ENCODE assay signal across 1 cellular context in the genomic region with DNA sequence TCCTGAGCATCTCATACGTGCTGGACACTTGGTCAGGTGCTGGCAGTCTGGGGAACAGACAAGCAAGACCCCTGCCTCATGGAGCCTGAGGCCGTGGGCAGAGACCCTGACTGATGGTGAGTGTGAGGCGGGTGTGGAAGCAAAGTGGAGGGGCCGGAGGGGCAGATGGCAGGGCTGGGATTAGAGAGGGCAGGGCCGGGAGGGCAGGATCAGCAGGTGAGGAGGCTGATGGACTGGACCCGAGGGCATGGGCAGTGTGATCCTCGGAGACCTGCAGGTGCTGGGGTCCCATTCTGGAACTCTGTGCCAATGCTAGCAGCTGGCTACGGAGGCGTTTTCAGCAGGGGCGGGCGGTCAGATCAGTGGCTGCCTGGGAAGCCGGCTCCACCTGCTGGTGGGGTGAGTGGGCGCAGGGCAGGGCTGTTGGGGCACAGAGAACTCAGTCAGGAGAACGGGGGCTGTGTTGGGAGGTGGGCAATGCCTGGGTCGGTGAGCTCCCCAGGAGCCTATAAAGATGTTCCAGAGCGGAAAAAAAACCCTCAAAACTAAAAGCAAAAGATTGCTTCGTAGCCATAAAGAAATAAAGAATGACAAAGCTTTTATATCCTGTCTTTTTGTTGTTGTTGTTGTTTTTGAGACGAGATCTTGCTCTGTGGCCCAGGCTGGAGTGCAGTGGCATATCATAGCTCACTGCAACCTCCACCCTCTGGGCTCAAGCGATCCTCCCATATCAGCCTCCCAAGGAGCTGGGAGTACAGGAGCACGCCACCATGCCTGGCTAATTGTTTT.
TF ChIP-seq lines count a peak whose summit lies in the region.

No MANE protein-coding gene starts in this region.

TF ChIP-seq in HEK293, 187 proteins besides CTCF, POLR2A, EP300 and RAD21 (continued from another document):
- no peak for TF ChIP-seq ZNF449 (tag by site-specific recombination; IDR thresholded peaks at IDR 0.05)
- TF ChIP-seq, protein P1, sequence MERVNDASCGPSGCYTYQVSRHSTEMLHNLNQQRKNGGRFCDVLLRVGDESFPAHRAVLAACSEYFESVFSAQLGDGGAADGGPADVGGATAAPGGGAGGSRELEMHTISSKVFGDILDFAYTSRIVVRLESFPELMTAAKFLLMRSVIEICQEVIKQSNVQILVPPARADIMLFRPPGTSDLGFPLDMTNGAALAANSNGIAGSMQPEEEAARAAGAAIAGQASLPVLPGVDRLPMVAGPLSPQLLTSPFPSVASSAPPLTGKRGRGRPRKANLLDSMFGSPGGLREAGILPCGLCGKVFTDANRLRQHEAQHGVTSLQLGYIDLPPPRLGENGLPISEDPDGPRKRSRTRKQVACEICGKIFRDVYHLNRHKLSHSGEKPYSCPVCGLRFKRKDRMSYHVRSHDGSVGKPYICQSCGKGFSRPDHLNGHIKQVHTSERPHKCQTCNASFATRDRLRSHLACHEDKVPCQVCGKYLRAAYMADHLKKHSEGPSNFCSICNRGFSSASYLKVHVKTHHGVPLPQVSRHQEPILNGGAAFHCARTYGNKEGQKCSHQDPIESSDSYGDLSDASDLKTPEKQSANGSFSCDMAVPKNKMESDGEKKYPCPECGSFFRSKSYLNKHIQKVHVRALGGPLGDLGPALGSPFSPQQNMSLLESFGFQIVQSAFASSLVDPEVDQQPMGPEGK (tag by site-specific recombination; IDR thresholded peaks at IDR 0.05): 0 out of 2 replicates have a peak, but pooled peaks have one; percentile 34
- TF ChIP-seq ZNF626 (tag by site-specific recombination; IDR thresholded peaks at IDR 0.05): no peak
- TF ChIP-seq HOXD13 (CRISPR knock-in tag; IDR thresholded peaks at IDR 0.05; ENCODE audit: borderline replicate concordance): no peak
- TF ChIP-seq ZNF202 (tag by site-specific recombination; IDR thresholded peaks at IDR 0.05; ENCODE audit: borderline replicate concordance): no peak
- no peak for TF ChIP-seq ZSCAN30 (tag by site-specific recombination; IDR thresholded peaks at IDR 0.05)
- no peak for TF ChIP-seq ZNF692 (tag by site-specific recombination; IDR thresholded peaks at IDR 0.05)
- TF ChIP-seq, protein P2, sequence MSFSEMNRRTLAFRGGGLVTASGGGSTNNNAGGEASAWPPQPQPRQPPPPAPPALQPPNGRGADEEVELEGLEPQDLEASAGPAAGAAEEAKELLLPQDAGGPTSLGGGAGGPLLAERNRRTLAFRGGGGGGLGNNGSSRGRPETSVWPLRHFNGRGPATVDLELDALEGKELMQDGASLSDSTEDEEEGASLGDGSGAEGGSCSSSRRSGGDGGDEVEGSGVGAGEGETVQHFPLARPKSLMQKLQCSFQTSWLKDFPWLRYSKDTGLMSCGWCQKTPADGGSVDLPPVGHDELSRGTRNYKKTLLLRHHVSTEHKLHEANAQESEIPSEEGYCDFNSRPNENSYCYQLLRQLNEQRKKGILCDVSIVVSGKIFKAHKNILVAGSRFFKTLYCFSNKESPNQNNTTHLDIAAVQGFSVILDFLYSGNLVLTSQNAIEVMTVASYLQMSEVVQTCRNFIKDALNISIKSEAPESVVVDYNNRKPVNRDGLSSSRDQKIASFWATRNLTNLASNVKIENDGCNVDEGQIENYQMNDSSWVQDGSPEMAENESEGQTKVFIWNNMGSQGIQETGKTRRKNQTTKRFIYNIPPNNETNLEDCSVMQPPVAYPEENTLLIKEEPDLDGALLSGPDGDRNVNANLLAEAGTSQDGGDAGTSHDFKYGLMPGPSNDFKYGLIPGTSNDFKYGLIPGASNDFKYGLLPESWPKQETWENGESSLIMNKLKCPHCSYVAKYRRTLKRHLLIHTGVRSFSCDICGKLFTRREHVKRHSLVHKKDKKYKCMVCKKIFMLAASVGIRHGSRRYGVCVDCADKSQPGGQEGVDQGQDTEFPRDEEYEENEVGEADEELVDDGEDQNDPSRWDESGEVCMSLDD (tag by site-specific recombination; IDR thresholded peaks at IDR 0.05): no peak
- TF ChIP-seq, protein P3, sequence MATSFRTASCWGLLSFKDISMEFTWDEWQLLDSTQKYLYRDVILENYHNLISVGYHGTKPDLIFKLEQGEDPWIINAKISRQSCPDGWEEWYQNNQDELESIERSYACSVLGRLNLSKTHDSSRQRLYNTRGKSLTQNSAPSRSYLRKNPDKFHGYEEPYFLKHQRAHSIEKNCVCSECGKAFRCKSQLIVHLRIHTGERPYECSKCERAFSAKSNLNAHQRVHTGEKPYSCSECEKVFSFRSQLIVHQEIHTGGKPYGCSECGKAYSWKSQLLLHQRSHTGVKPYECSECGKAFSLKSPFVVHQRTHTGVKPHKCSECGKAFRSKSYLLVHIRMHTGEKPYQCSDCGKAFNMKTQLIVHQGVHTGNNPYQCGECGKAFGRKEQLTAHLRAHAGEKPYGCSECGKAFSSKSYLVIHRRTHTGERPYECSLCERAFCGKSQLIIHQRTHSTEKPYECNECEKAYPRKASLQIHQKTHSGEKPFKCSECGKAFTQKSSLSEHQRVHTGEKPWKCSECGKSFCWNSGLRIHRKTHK (tag by site-specific recombination; IDR thresholded peaks at IDR 0.05): no peak
